In genomic region chr1:2226525-2227340, GRCh38 we compare ENCODE assay signal across 8 cellular contexts. TPM values are rescaled to one million over a fixed set of nuclear protein-coding genes. Genes with fewer than 3 reads are reported as not detected.
DNase-seq lines count a peak whose midpoint lies in the region; ATAC-seq, FAIRE-seq and TF ChIP-seq lines count a peak whose summit lies in the region.

No MANE protein-coding gene starts in this region.

- H3K9me3 ChIP-seq in body of pancreas (no peaks in the 10 kb centered on the region), HepG2 (ENCODE audit: low read length) (no peaks in the 10 kb centered on the region), thyroid gland (no peaks in the 10 kb centered on the region)

- H3K79me2 ChIP-seq in HepG2 (ENCODE audit: insufficient read depth, low read length) = peaks cover 32% of the 10 kb centered on the region

- TF ChIP-seq CTCF in CD14-positive monocyte (IDR thresholded peaks at IDR 0.05) (no peak), body of pancreas (IDR thresholded peaks at IDR 0.05) (no peak), HepG2 (CRISPR knock-in tag; IDR thresholded peaks at IDR 0.05) (no peak), thyroid gland (IDR thresholded peaks at IDR 0.05) (no peak)

- peaks cover 11 to 18% of the 10 kb centered on the region in 2 donors for H3K36me3 Mint-ChIP-seq in CD14-positive monocyte

- H4K20me1 ChIP-seq in HepG2 (ENCODE audit: insufficient read depth, low read length) = peaks cover 29% of the 10 kb centered on the region

- in situ Hi-C loops in HepG2 (cut with HindIII; ENCODE audit: extremely low pct_ligation_motif_present, low pct_unique_long_range_greater_than_20kb) = no loop called here

- TSS peak; percentile 49 for BruUV-seq in HepG2 (replicated peaks; lab: Mats Ljungman, UMichigan)

- WGBS in body of pancreas, 2 donors = 20% methylated on average over 72 of the region's 72 CpGs; no CpG with 5 or more reads in 1 of the 2 donors
- 9% methylated on average over 4 of the region's 72 CpGs for WGBS in HepG2 (ENCODE audit: low lambda C conversion rate)
- 84 to 87% methylated on average over 6 to 11 of the region's 72 CpGs for WGBS in thyroid gland, 2 donors

- H3K4me2 ChIP-seq in HepG2 (ENCODE audit: low read depth, low read length) = peak overlapping the region; percentile 85

- TF ChIP-seq POLR2A in body of pancreas (IDR thresholded peaks at IDR 0.05) (no peak), HepG2 (IDR thresholded peaks at IDR 0.05; ENCODE audit: insufficient read depth in 1 of 2, low read depth in 2 of 2, low read length in 2 of 2) (no peak), thyroid gland (IDR thresholded peaks at IDR 0.05) (no peak)

- DNase-seq in CD14-positive monocyte (ENCODE audit: low spot score) (peak; percentile 44), body of pancreas (no peak), HepG2 (ENCODE audit: low spot score) (no peak), thyroid gland (no peak), cerebellar nuclear complex (lab: John Stamatoyannopoulos, UW) (no peak), Kasumi-1 (lab: John Stamatoyannopoulos, UW) (no peak)

- intact Hi-C loops in CD14-positive monocyte (cut with micrococcal nuclease) (no loop called here), body of pancreas (cut with DNase I) (no loop called here), HepG2 (cut with micrococcal nuclease; ENCODE audit: unreplicated experiment) (no loop called here), thyroid gland (cut with DNase I) (no loop called here)

- H3K4me3 ChIP-seq in body of pancreas = no peak overlapping the region
- H3K4me3 ChIP-seq in HepG2 (replicated peaks in 1 of 3; ENCODE audit: insufficient read depth in 1 of 3, low read depth in 2 of 3, low read length in 3 of 3) = peak overlapping the region; percentile 65 to 94 (median 88)
- peak overlapping the region in 2 of 3 donors; percentile 17 to 85 for H3K4me3 ChIP-seq in thyroid gland (replicated peaks in 1 of 3)

- no peak overlapping the region for H2AFZ ChIP-seq in HepG2 (ENCODE audit: low read length)

- ATAC-seq in HG03025 (IDR thresholded peaks at IDR 0.05; ENCODE audit: low FRiP score, unreplicated experiment) (peak; percentile 4), body of pancreas (peak; percentile 14), HepG2 (peak; percentile 4; the same call in 1 of the 3 replicates), HG03097 (IDR thresholded peaks at IDR 0.05; ENCODE audit: low FRiP score, unreplicated experiment) (no peak)

- TF ChIP-seq RAD21 in HepG2 (CRISPR knock-in tag; IDR thresholded peaks at IDR 0.05) = no peak

- peak overlapping the region; percentile 97 to 99 (median 98) for H3K27ac ChIP-seq in body of pancreas
- peak overlapping the region; percentile 88 for H3K27ac ChIP-seq in HepG2 (ENCODE audit: extremely low read length, insufficient read depth, low read length)
- H3K27ac ChIP-seq in thyroid gland = peak overlapping the region; percentile 96 to 99 (median 97)

- peaks cover 10 to 21% (median 12%) of the 10 kb centered on the region in 3 donors for H3K27me3 Mint-ChIP-seq in CD14-positive monocyte (ENCODE audit: low read depth in 3 of 3)

- POLR2A ChIA-PET in HepG2 (lab: Yijun Ruan, JAX) = interaction anchor here (1.2 to 9.9 kb wide), 3 partner anchors 21 to 32 kb away, joined by 3 to 178 read pairs (median 4); partner anchors contain the start of gene FAAP20

- peak overlapping the region; percentile 79 to 87 for H3K4me3 Mint-ChIP-seq in CD14-positive monocyte

- H3K4me1 ChIP-seq in body of pancreas (peaks cover 37% of the 10 kb centered on the region), HepG2 (ENCODE audit: insufficient read depth, low read length) (peaks cover 22% of the 10 kb centered on the region), thyroid gland (peaks cover 25 to 29% of the 10 kb centered on the region in 2 donors)

- peaks cover 38% of the 10 kb centered on the region for H3K4me1 Mint-ChIP-seq in CD14-positive monocyte

- H3K9ac ChIP-seq in HepG2 (ENCODE audit: insufficient read depth, low read depth, low read length) = peak overlapping the region; percentile 99

- CTCF ChIA-PET in HepG2 (lab: Yijun Ruan, JAX; ENCODE audit: low intra/inter-chr PET ratio, low total read pairs) = no interaction called here

- H3K27me3 ChIP-seq in body of pancreas (no peaks in the 10 kb centered on the region), HepG2 (ENCODE audit: control insufficient read depth in 1 of 2, insufficient read depth in 2 of 2, low read length in 2 of 2) (no peaks in the 10 kb centered on the region; a peak in 1 of 5 replicates), thyroid gland (no peaks in the 10 kb centered on the region)

- FAIRE-seq in HepG2 (lab: Jason Lieb, UNC) = no peak

- no peaks in the 10 kb centered on the region for H3K36me3 ChIP-seq in body of pancreas (replicated peaks in 1 of 2; ENCODE audit: insufficient read depth in 1 of 2, low read depth in 2 of 2)
- H3K36me3 ChIP-seq in HepG2 (replicated peaks in 1 of 2; ENCODE audit: control insufficient read depth in 1 of 2, insufficient read depth in 2 of 2, low read length in 2 of 2) = no peaks in the 10 kb centered on the region
- H3K36me3 ChIP-seq in thyroid gland = no peaks in the 10 kb centered on the region

- TF ChIP-seq EP300 in HepG2 (IDR thresholded peaks at IDR 0.05; ENCODE audit: low read depth in 2 of 2, low read length in 2 of 2) (no peak), HepG2 (CRISPR knock-in tag; IDR thresholded peaks at IDR 0.05; ENCODE audit: borderline replicate concordance) (no peak)

- H3K9me3 Mint-ChIP-seq in CD14-positive monocyte = peaks cover 0 to 7% (median 2%) of the 10 kb centered on the region in 7 donors

- peak overlapping the region in 4 of 7 donors; percentile 33 to 82 (median 56) for H3K27ac Mint-ChIP-seq in CD14-positive monocyte

TF ChIP-seq in HepG2, 621 proteins besides CTCF, POLR2A, EP300 and RAD21 (continues in another document):
- TF ChIP-seq SCMH1 (CRISPR knock-in tag; IDR thresholded peaks at IDR 0.05; ENCODE audit: borderline replicate concordance) = no peak
- TF ChIP-seq ATF7-NPFF (CRISPR knock-in tag; IDR thresholded peaks at IDR 0.05; ENCODE audit: low read depth) = 0 out of 2 replicates have a peak, but pooled peaks have one; percentile 10
- no peak for TF ChIP-seq HES4 (CRISPR knock-in tag; IDR thresholded peaks at IDR 0.05; ENCODE audit: borderline replicate concordance)
- TF ChIP-seq HOXA5 (CRISPR knock-in tag; IDR thresholded peaks at IDR 0.05) = no peak
- TF ChIP-seq MIER2 (CRISPR knock-in tag; IDR thresholded peaks at IDR 0.05) = no peak
- no peak for TF ChIP-seq ZSCAN29 (CRISPR knock-in tag; conservative IDR thresholded peaks at IDR 0.05)
- no peak for TF ChIP-seq AHR (CRISPR knock-in tag; IDR thresholded peaks at IDR 0.05)

RNA-seq across cellular contexts. Expression of gene SKI, which starts 1.4 kb away (rescaled TPM):
- polyA plus RNA-seq in CD14-positive monocyte (under 1 TPM; 0.20 to 0.25 TPM), HepG2 (2011; rRNA removed) (4.7 and 5.9 TPM in 2 replicates)
- total RNA-seq in body of pancreas (10 to 100 TPM; 15.8 to 33.0 TPM), HepG2 (2016; rRNA removed; fragmentation: Illumina TruSeq; extraction: Trizol) (6.9 and 9.6 TPM in 2 replicates), thyroid gland (10 to 100 TPM; 31.4 to 59.6 (median 39.9) TPM)
- 3.4 and 6.3 TPM in 2 replicates for total RNA-seq in HepG2 (2016; cell fraction: cytosol; rRNA removed; fragmentation: Illumina TruSeq; extraction: Trizol; ENCODE audit: low read depth)
- 7.7 and 7.9 TPM in 2 replicates for total RNA-seq in HepG2 (2016; cell fraction: insoluble cytoplasmic fraction; rRNA removed; fragmentation: Illumina TruSeq; extraction: Trizol)
- total RNA-seq in HepG2 (2016; cell fraction: membrane; rRNA removed; fragmentation: Illumina TruSeq; extraction: Trizol) = 4.6 and 5.7 TPM in 2 replicates
- total RNA-seq in HepG2 (2016; cell fraction: nucleus; rRNA removed; fragmentation: Illumina TruSeq; extraction: Trizol) = 10.6 and 12.2 TPM in 2 replicates
- polyA plus RNA-seq in HepG2 (2011; cell fraction: cytosol; rRNA removed) = 3.8 and 4.2 TPM in 2 replicates
- polyA plus RNA-seq in HepG2 (2011; cell fraction: nucleus; rRNA removed) = 20.3 and 21.2 TPM in 2 replicates
- polyA plus RNA-seq in HepG2 (2012) = 10.1 and 12.3 TPM in 2 replicates
- polyA plus RNA-seq in HepG2 (2016; cell fraction: cytosol; fragmentation: Illumina TruSeq; extraction: Trizol; ENCODE audit: low read depth) = 0.60 and 0.83 TPM in 2 replicates
- polyA plus RNA-seq in HepG2 (2016; cell fraction: insoluble cytoplasmic fraction; fragmentation: Illumina TruSeq; extraction: Trizol; ENCODE audit: low read depth) = 16.7 and 23.3 TPM in 2 replicates
- 3.7 and 4.4 TPM in 2 replicates for polyA plus RNA-seq in HepG2 (2016; cell fraction: membrane; fragmentation: Illumina TruSeq; extraction: Trizol; ENCODE audit: low read depth)
- polyA plus RNA-seq in HepG2 (2016; cell fraction: nucleus; fragmentation: Illumina TruSeq; extraction: Trizol; ENCODE audit: insufficient read depth, low read depth) = 33.8 and 34.3 TPM in 2 replicates
- polyA minus RNA-seq in HepG2 (2011; rRNA and poly(A)+ RNA removed; ENCODE audit: low replicate concordance) = 4.4 and 14.7 TPM in 2 replicates
- polyA minus RNA-seq in HepG2 (2011; cell fraction: cytosol; rRNA and poly(A)+ RNA removed) = 16.7 and 22.2 TPM in 2 replicates
- polyA minus RNA-seq in HepG2 (2011; cell fraction: nucleus; rRNA and poly(A)+ RNA removed) = 10.9 and 12.1 TPM in 2 replicates

RNA-seq across cellular contexts. Expression of gene FAAP20, which starts 32.2 kb away (rescaled TPM):
- 10 to 100 TPM; 35.1 to 49.3 TPM for polyA plus RNA-seq in CD14-positive monocyte
- 10 to 100 TPM; 19.8 to 23.6 TPM for total RNA-seq in body of pancreas
- total RNA-seq in HepG2 (2016; rRNA removed; fragmentation: Illumina TruSeq; extraction: Trizol) = 10.4 and 10.8 TPM in 2 replicates
- total RNA-seq in HepG2 (2016; cell fraction: cytosol; rRNA removed; fragmentation: Illumina TruSeq; extraction: Trizol; ENCODE audit: low read depth) = 25.8 and 31.3 TPM in 2 replicates
- 9.1 and 10.5 TPM in 2 replicates for total RNA-seq in HepG2 (2016; cell fraction: insoluble cytoplasmic fraction; rRNA removed; fragmentation: Illumina TruSeq; extraction: Trizol)
- 30.5 and 36.7 TPM in 2 replicates for total RNA-seq in HepG2 (2016; cell fraction: membrane; rRNA removed; fragmentation: Illumina TruSeq; extraction: Trizol)
- total RNA-seq in HepG2 (2016; cell fraction: nucleus; rRNA removed; fragmentation: Illumina TruSeq; extraction: Trizol) = 7.4 and 9.0 TPM in 2 replicates
- polyA plus RNA-seq in HepG2 (2011; rRNA removed) = 9.6 and 14.4 TPM in 2 replicates
- 8.7 and 21.7 TPM in 2 replicates for polyA plus RNA-seq in HepG2 (2011; cell fraction: cytosol; rRNA removed)
- polyA plus RNA-seq in HepG2 (2011; cell fraction: nucleus; rRNA removed) = 37.4 and 44.6 TPM in 2 replicates
- 24.2 and 24.5 TPM in 2 replicates for polyA plus RNA-seq in HepG2 (2012)
- 237 and 239 TPM in 2 replicates for polyA plus RNA-seq in HepG2 (2016; cell fraction: cytosol; fragmentation: Illumina TruSeq; extraction: Trizol; ENCODE audit: low read depth)
- 38.7 and 46.2 TPM in 2 replicates for polyA plus RNA-seq in HepG2 (2016; cell fraction: insoluble cytoplasmic fraction; fragmentation: Illumina TruSeq; extraction: Trizol; ENCODE audit: low read depth)
- 156 and 163 TPM in 2 replicates for polyA plus RNA-seq in HepG2 (2016; cell fraction: membrane; fragmentation: Illumina TruSeq; extraction: Trizol; ENCODE audit: low read depth)
- 44.5 and 50.9 TPM in 2 replicates for polyA plus RNA-seq in HepG2 (2016; cell fraction: nucleus; fragmentation: Illumina TruSeq; extraction: Trizol; ENCODE audit: insufficient read depth, low read depth)
- polyA minus RNA-seq in HepG2 (2011; rRNA and poly(A)+ RNA removed; ENCODE audit: low replicate concordance) = 3.5 and 6.2 TPM in 2 replicates
- polyA minus RNA-seq in HepG2 (2011; cell fraction: cytosol; rRNA and poly(A)+ RNA removed) = 5.6 and 7.3 TPM in 2 replicates
- polyA minus RNA-seq in HepG2 (2011; cell fraction: nucleus; rRNA and poly(A)+ RNA removed) = 6.3 and 6.6 TPM in 2 replicates
- 10 to 100 TPM; 42.2 to 82.2 (median 50.2) TPM for total RNA-seq in thyroid gland

Comparison
In these comparisons a context has a peak if more than half of its experiments do, and no peak if none do; other contexts are left out.
1. H3K4me3 ChIP-seq: peak in HepG2 (3 of 3) and thyroid gland (2 of 3); none in body of pancreas (0 of 2).
2. Peak in every context shown above with its lines, with median percentiles within 50 percentile points of each other: H3K27ac ChIP-seq.